Comparison of ENCODE assay signal across 1 cellular context in the genomic region with DNA sequence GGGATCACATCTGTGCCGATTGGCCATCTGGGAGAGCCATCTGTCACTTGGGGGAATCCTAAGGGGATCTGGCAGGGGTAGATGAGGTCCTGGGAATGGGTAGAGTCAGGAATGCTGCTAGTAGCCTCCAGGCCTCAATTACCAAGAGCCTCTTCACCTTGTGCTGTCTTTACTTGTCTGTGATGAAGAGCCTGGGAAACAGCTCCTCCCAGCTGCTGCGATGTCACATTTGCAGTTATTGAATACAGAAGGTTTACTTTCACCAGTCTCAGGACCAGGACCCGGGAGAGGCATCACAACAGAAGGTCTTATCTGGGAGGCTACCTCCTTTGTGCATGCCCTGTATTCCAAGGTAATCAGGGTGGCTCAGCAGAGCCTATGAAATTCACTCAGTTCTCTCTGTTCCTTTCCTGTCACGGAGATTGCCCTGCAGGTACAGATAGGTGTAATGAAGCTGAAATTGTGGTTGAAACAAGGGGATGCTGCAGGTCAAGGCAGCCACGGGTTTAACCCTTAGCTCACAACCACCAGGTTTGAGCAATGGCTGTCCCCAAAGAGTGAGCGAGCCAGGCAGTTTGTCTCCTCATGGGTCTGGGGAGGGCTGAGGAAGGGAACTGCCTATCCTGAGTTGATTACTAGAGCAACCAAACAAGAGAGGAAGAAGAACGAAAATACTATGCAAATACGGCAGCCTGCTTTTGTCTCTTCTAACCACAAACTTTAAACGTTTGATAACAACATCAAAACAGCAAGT.
TF ChIP-seq lines count a peak whose summit lies in the region.

No MANE protein-coding gene starts in this region.

TF ChIP-seq in endothelial cell of umbilical vein, 7 proteins besides CTCF, POLR2A, EP300 and RAD21:
- TF ChIP-seq EZH2 (IDR thresholded peaks at IDR 0.05; ENCODE audit: borderline replicate concordance, low read depth, low read length, severe bottlenecking) (no peak), POLR2AphosphoS5 (IDR thresholded peaks at IDR 0.05; ENCODE audit: insufficient read depth, low read depth, low read length) (no peak), GATA2 (IDR thresholded peaks at IDR 0.05; ENCODE audit: insufficient read depth, insufficient read length, low read depth, low read length) (no peak), FOS (IDR thresholded peaks at IDR 0.05; ENCODE audit: borderline replicate concordance, insufficient read depth, low read length) (no peak), JUN (IDR thresholded peaks at IDR 0.05; ENCODE audit: borderline replicate concordance, insufficient read depth, insufficient read length, low read depth) (no peak)
